In the genomic region with DNA sequence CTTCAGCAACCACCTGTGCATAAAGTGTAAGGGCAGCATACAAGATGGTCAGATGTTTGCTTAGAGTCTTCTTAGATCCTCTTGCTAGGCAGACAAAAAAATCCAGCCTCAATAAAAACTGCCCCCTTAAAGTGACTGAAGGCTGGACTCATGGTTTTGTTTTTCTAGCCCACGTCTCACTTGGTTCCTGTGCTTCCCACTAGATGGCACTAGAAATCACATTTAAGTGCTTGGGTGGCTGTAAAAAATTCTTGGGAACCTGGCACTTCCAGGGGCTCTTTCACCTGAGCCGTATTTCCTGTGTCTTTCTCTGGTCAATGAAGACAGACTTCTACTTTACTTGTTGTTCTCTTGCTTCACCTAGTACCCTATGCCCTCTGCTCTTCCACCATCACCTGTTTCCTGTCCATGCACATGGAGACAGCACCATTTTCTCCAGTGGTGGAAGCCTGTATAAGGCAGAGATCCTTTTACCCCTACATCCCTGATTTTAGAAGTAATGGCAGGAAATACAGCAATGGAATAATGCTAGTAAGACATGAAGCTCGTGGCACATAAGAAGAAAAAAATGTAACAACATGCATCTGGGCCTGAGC, we compare ENCODE assay signal across 1 cellular context.
TF ChIP-seq lines count a peak whose summit lies in the region.

No MANE protein-coding gene starts in this region.

TF ChIP-seq in WTC11, 78 proteins besides CTCF, POLR2A, EP300 and RAD21 (continued from another document):
- TF ChIP-seq GRHL2 (CRISPR knock-in tag; IDR thresholded peaks at IDR 0.05; ENCODE audit: insufficient replicate concordance, severe bottlenecking) (no peak), CREM (CRISPR knock-in tag; IDR thresholded peaks at IDR 0.05) (no peak), TEAD4 (CRISPR knock-in tag; IDR thresholded peaks at IDR 0.05) (no peak), FOXJ3 (CRISPR knock-in tag; IDR thresholded peaks at IDR 0.05; ENCODE audit: borderline replicate concordance) (no peak), ZNF219 (CRISPR knock-in tag; IDR thresholded peaks at IDR 0.05; ENCODE audit: borderline replicate concordance) (no peak)
- TF ChIP-seq, protein P1, sequence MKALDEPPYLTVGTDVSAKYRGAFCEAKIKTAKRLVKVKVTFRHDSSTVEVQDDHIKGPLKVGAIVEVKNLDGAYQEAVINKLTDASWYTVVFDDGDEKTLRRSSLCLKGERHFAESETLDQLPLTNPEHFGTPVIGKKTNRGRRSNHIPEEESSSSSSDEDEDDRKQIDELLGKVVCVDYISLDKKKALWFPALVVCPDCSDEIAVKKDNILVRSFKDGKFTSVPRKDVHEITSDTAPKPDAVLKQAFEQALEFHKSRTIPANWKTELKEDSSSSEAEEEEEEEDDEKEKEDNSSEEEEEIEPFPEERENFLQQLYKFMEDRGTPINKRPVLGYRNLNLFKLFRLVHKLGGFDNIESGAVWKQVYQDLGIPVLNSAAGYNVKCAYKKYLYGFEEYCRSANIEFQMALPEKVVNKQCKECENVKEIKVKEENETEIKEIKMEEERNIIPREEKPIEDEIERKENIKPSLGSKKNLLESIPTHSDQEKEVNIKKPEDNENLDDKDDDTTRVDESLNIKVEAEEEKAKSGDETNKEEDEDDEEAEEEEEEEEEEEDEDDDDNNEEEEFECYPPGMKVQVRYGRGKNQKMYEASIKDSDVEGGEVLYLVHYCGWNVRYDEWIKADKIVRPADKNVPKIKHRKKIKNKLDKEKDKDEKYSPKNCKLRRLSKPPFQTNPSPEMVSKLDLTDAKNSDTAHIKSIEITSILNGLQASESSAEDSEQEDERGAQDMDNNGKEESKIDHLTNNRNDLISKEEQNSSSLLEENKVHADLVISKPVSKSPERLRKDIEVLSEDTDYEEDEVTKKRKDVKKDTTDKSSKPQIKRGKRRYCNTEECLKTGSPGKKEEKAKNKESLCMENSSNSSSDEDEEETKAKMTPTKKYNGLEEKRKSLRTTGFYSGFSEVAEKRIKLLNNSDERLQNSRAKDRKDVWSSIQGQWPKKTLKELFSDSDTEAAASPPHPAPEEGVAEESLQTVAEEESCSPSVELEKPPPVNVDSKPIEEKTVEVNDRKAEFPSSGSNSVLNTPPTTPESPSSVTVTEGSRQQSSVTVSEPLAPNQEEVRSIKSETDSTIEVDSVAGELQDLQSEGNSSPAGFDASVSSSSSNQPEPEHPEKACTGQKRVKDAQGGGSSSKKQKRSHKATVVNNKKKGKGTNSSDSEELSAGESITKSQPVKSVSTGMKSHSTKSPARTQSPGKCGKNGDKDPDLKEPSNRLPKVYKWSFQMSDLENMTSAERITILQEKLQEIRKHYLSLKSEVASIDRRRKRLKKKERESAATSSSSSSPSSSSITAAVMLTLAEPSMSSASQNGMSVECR (CRISPR knock-in tag; IDR thresholded peaks at IDR 0.05; ENCODE audit: borderline replicate concordance) = no peak
